Comparison of ENCODE assay signal across 8 cellular contexts in genomic region chr11:128687321-128687720, GRCh38. TPM values are rescaled to one million over a fixed set of nuclear protein-coding genes. Genes with fewer than 3 reads are reported as not detected.
DNase-seq lines count a peak whose midpoint lies in the region; ATAC-seq and TF ChIP-seq lines count a peak whose summit lies in the region.

No MANE protein-coding gene starts in this region.

- peak overlapping the region; percentile 72 for H3K4me3 Mint-ChIP-seq in T-helper 1 cell treated with Interleukin-12 subunit alpha and Interleukin-12 subunit beta and Interleukin-4 antibody, amounts not matched to agents 30 μg/mL and 1 μg/mL, for 36 hours
- peak overlapping the region; percentile 81 to 89 for H3K4me3 Mint-ChIP-seq in activated T-cell treated with anti-CD3 and anti-CD28 coated beads, Interleukin-2, amount 50 U/mL, for 72 hours

- TF ChIP-seq POLR2A in stomach (IDR thresholded peaks at IDR 0.05): no peak

- H3K4me1 Mint-ChIP-seq in T-helper 1 cell treated with Interleukin-12 subunit alpha and Interleukin-12 subunit beta and Interleukin-4 antibody, amounts not matched to agents 30 μg/mL and 1 μg/mL, for 36 hours (ENCODE audit: low read depth): peaks cover 26% of the 10 kb centered on the region
- H3K4me1 Mint-ChIP-seq in activated T-cell treated with anti-CD3 and anti-CD28 coated beads, Interleukin-2, amount 50 U/mL, for 72 hours (ENCODE audit: low read depth): peaks cover 36% of the 10 kb centered on the region

- 3 to 6% (median 4%) methylated on average over 18 to 19 of the region's 19 CpGs for WGBS in stomach, 5 donors

- no peaks in the 10 kb centered on the region for H3K9me3 ChIP-seq in stomach

- no peak for TF ChIP-seq EP300 in stomach (IDR thresholded peaks at IDR 0.05)

- DNase-seq in T-helper 1 cell (no peak), stomach (no peak), NCI-H2029 (lab: John Stamatoyannopoulos, UW) (no peak), NCI-H524 (lab: John Stamatoyannopoulos, UW) (no peak)
- DNase-seq in activated T-cell treated with anti-CD3 and anti-CD28 coated beads, Interleukin-2, amount 50 U/mL, for 72 hours: no peak

- no peak for TF ChIP-seq CTCF in stomach (IDR thresholded peaks at IDR 0.05)

- H3K36me3 ChIP-seq in stomach: no peaks in the 10 kb centered on the region

- H3K27me3 ChIP-seq in stomach: peaks cover 12 to 95% (median 84%) of the 10 kb centered on the region in 3 donors

- H3K4me3 ChIP-seq in iPS-11a (ENCODE audit: low read depth, low read length) (peak overlapping the region; percentile 21), stomach (peak overlapping the region; percentile 16 to 48 (median 33))

- intact Hi-C loops in stomach (cut with DNase I; ENCODE audit: low total_unique reads): no loop called here

- H3K27me3 Mint-ChIP-seq in T-helper 1 cell treated with Interleukin-12 subunit alpha and Interleukin-12 subunit beta and Interleukin-4 antibody, amounts not matched to agents 30 μg/mL and 1 μg/mL, for 36 hours (ENCODE audit: low read depth): peaks cover 83% of the 10 kb centered on the region
- peaks cover 58% of the 10 kb centered on the region for H3K27me3 Mint-ChIP-seq in activated T-cell treated with anti-CD3 and anti-CD28 coated beads, Interleukin-2, amount 50 U/mL, for 72 hours (ENCODE audit: low read depth)

- H3K36me3 Mint-ChIP-seq in T-helper 1 cell treated with Interleukin-12 subunit alpha and Interleukin-12 subunit beta and Interleukin-4 antibody, amounts not matched to agents 30 μg/mL and 1 μg/mL, for 36 hours (ENCODE audit: low read depth): peaks cover 2% of the 10 kb centered on the region
- H3K36me3 Mint-ChIP-seq in activated T-cell treated with anti-CD3 and anti-CD28 coated beads, Interleukin-2, amount 50 U/mL, for 72 hours (ENCODE audit: insufficient read depth in 2 of 2): no peaks in the 10 kb centered on the region

- H3K9me3 Mint-ChIP-seq in T-helper 1 cell treated with Interleukin-12 subunit alpha and Interleukin-12 subunit beta and Interleukin-4 antibody, amounts not matched to agents 30 μg/mL and 1 μg/mL, for 36 hours: no peaks in the 10 kb centered on the region
- no peaks in the 10 kb centered on the region for H3K9me3 Mint-ChIP-seq in activated T-cell treated with anti-CD3 and anti-CD28 coated beads, Interleukin-2, amount 50 U/mL, for 72 hours

- peaks cover 28 to 67% (median 52%) of the 10 kb centered on the region in 4 donors for H3K4me1 ChIP-seq in stomach

- H3K27ac Mint-ChIP-seq in T-helper 1 cell treated with Interleukin-12 subunit alpha and Interleukin-12 subunit beta and Interleukin-4 antibody, amounts not matched to agents 30 μg/mL and 1 μg/mL, for 36 hours: no peak overlapping the region
- H3K27ac Mint-ChIP-seq in activated T-cell treated with anti-CD3 and anti-CD28 coated beads, Interleukin-2, amount 50 U/mL, for 72 hours: no peak overlapping the region

- ATAC-seq in activated T-cell treated with anti-CD3 and anti-CD28 coated beads, Interleukin-2, amount 50 U/mL, for 72 hours (replicated peaks in 1 of 2): peak; percentile 47 to 58
- ATAC-seq in GM19324 (IDR thresholded peaks at IDR 0.05; ENCODE audit: low FRiP score, unreplicated experiment): no peak

- H3K27ac ChIP-seq in stomach: no peak overlapping the region

RNA-seq across cellular contexts. Expression of gene FLI1, which starts 6.6 kb away (rescaled TPM):
- total RNA-seq in activated T-cell treated with anti-CD3 and anti-CD28 coated beads, Interleukin-2, amount 50 U/mL, for 72 hours: 10 to 100 TPM; 48.6 to 58.5 TPM
- total RNA-seq in stomach: 10 to 100 TPM in 3 of 5 donors, 1 to 10 TPM in 1, under 1 TPM in 1; 0.87 to 39.7 (median 13.0) TPM
- polyA plus RNA-seq in stomach: 1 to 10 TPM; 2.4 to 4.0 (median 3.6) TPM
